Comparison of ENCODE assay signal across 19 cellular contexts in the genomic region with DNA sequence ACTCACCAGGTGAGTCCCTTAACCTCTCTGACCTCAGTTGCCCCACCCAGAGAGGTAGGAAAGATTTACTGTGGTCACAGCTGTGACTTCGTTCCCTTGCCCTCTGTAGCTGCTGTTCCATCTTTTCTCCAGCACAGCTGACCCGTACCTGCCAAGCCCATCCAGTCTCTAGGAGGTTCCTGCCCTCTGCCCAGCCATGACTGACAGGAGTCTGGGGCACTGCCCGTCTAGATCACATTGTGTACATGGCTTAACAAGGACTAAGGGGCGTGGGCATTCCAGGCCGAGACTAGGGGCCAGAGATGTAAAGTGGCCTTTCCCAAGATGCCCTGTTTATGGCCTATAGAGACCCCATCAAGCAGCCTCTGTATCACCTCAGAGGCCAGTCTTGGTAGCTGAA.
A peak's percentile ranks its signal among the peaks of the same experiment; 100 is the strongest.
DNase-seq lines count a peak whose midpoint lies in the region; ATAC-seq, FAIRE-seq and TF ChIP-seq lines count a peak whose summit lies in the region.
"Had no signal": no experiment of that assay in that cellular context is flagged by ENCODE, and none has a peak within 500 bp of the region (broad histone marks: within the 10 kb centered on the region; RNA-seq: fewer than 3 reads in every experiment).

No MANE protein-coding gene starts in this region.

- ATAC-seq in left colon: peak; percentile 20
- ATAC-seq in stimulated activated memory B cell treated with anti-CD40 and anti-IgM and Interleukin-4, amounts not matched to agents 10 μg/mL and 1 μg/mL and 100 μg/mL, for 72 hours: peak; percentile 18
- no peak for ATAC-seq in mucosa of descending colon
- ATAC-seq in HG02938 (IDR thresholded peaks at IDR 0.05; ENCODE audit: unreplicated experiment): no peak
- ATAC-seq: Right ventricle myocardium inferior had no signal

- H3K23ac ChIP-seq in H1 (ENCODE audit: insufficient read length): no peak overlapping the region

- TF ChIP-seq EP300 in H1 (IDR thresholded peaks at IDR 0.05; ENCODE audit: borderline replicate concordance in 1 of 2, low read depth in 2 of 2, low read length in 2 of 2): no peak

- H4K5ac ChIP-seq in H1 (ENCODE audit: insufficient read length, low read depth, low read length): no peak overlapping the region

- H3K9me3 Mint-ChIP-seq in stimulated activated memory B cell treated with anti-CD40 and anti-IgM and Interleukin-4, amounts not matched to agents 10 μg/mL and 1 μg/mL and 100 μg/mL, for 72 hours: no peaks in the 10 kb centered on the region
- H3K9me3 Mint-ChIP-seq: CD4-positive, alpha-beta memory T cell had no signal

- no peaks in the 10 kb centered on the region for H3K27me3 ChIP-seq in H1 (replicated peaks in 1 of 4; ENCODE audit: control insufficient read depth in 3 of 4, extremely low read depth in 1 of 4, insufficient read depth in 3 of 4, low read length in 3 of 4)
- H3K27me3 ChIP-seq: BLaER1 treated with 17β-estradiol and CSF1 and Interleukin-3, amounts not matched to agents 10 nM and 100 nM had no signal

- H2BK5ac ChIP-seq in H1 (ENCODE audit: low read depth, low read length): no peak overlapping the region

- peaks cover 6% of the 10 kb centered on the region for H3K27me3 Mint-ChIP-seq in stimulated activated memory B cell treated with anti-CD40 and anti-IgM and Interleukin-4, amounts not matched to agents 10 μg/mL and 1 μg/mL and 100 μg/mL, for 72 hours

- CTCF ChIA-PET in H1 (lab: Charles Lee; ENCODE audit: partially characterized antibody): interaction anchor here (0.7 kb wide), 1 partner anchor 127 kb away, joined by 3 read pairs; no protein-coding TSS in a partner anchor

- no peak overlapping the region for H3K18ac ChIP-seq in H1 (ENCODE audit: extremely low read depth, low read length)

- no peaks in the 10 kb centered on the region for H3K4me1 Mint-ChIP-seq in stimulated activated memory B cell treated with anti-CD40 and anti-IgM and Interleukin-4, amounts not matched to agents 10 μg/mL and 1 μg/mL and 100 μg/mL, for 72 hours
- H3K4me1 Mint-ChIP-seq: CD4-positive, alpha-beta memory T cell had no signal

- DNase-seq in H1 (ENCODE audit: low read depth in 1 of 2, low spot score in 2 of 2) (peak in 1 of 2 experiments; percentile 37), left colon (no peak), mucosa of descending colon (no peak), D721Med (ENCODE audit: insufficient read length, low spot score) (no peak), kidney tubule cell (ENCODE audit: low spot score) (no peak)
- DNase-seq: CD4-positive, alpha-beta memory T cell; DMS153; GDM1; Kasumi-1; NCI-H1694; NCI-H2081 treated with DMSO at 0.1 percent for 48 hours; NCI-H2171 treated with DMSO at 0.1 percent for 48 hours; NCI-H446; NCI-H526 had no signal

- no peak overlapping the region for H3K27ac Mint-ChIP-seq in stimulated activated memory B cell treated with anti-CD40 and anti-IgM and Interleukin-4, amounts not matched to agents 10 μg/mL and 1 μg/mL and 100 μg/mL, for 72 hours
- H3K27ac Mint-ChIP-seq: CD4-positive, alpha-beta memory T cell had no signal

- no peak overlapping the region for H3K4me3 Mint-ChIP-seq in stimulated activated memory B cell treated with anti-CD40 and anti-IgM and Interleukin-4, amounts not matched to agents 10 μg/mL and 1 μg/mL and 100 μg/mL, for 72 hours
- H3K4me3 Mint-ChIP-seq: CD4-positive, alpha-beta memory T cell had no signal

- H4K8ac ChIP-seq in H1 (ENCODE audit: extremely low read depth, insufficient read depth, low read length): no peak overlapping the region

- POLR2A ChIA-PET in H1 (lab: Charles Lee; ENCODE audit: partially characterized antibody): no interaction called here

- 89% methylated on average over 4 of the region's 5 CpGs; no CpG with 5 or more reads in 1 of the 2 experiments for WGBS in H1 (ENCODE audit: extremely low coverage in 1 of 2, insufficient coverage in 1 of 2, insufficient read length in 1 of 2, insufficient replicate concordance in 2 of 2, low coverage in 1 of 2, low lambda C conversion rate in 2 of 2, missing lambda C conversion rate in 1 of 2), 2 experiments

- FAIRE-seq in H1 (lab: Jason Lieb, UNC) (no peak), D721Med (lab: Jason Lieb, UNC) (no peak)
- FAIRE-seq: GM18507 had no signal

- H3K36me3 ChIP-seq in H1 (ENCODE audit: control insufficient read depth in 2 of 4, insufficient read depth in 4 of 4, low read length in 3 of 4) (no peaks in the 10 kb centered on the region), mucosa of descending colon (ENCODE audit: low read depth) (no peaks in the 10 kb centered on the region)
- H3K36me3 ChIP-seq: BLaER1 treated with 17β-estradiol and CSF1 and Interleukin-3, amounts not matched to agents 10 nM and 100 nM had no signal

- H3K36me3 Mint-ChIP-seq in stimulated activated memory B cell treated with anti-CD40 and anti-IgM and Interleukin-4, amounts not matched to agents 10 μg/mL and 1 μg/mL and 100 μg/mL, for 72 hours: no peaks in the 10 kb centered on the region
- H3K36me3 Mint-ChIP-seq: CD4-positive, alpha-beta memory T cell had no signal

- H3K9me3 ChIP-seq in H1 (ENCODE audit: insufficient read depth in 2 of 2, low read depth in 1 of 2, low read length in 1 of 2) (no peaks in the 10 kb centered on the region), mucosa of descending colon (no peaks in the 10 kb centered on the region)

- H3K79me2 ChIP-seq in H1 (ENCODE audit: control insufficient read depth in 1 of 2, insufficient read depth in 2 of 2, low read length in 2 of 2): no peaks in the 10 kb centered on the region

- no peak overlapping the region for H2BK20ac ChIP-seq in H1 (ENCODE audit: low read length)

- H2AFZ ChIP-seq in H1 (ENCODE audit: low read length): no peak overlapping the region

- H2BK12ac ChIP-seq in H1 (ENCODE audit: low read depth, low read length): no peak overlapping the region

- no peak overlapping the region for H4K91ac ChIP-seq in H1 (replicated peaks; ENCODE audit: insufficient read length, low read length)

- H3K79me1 ChIP-seq in H1 (ENCODE audit: low read depth, low read length): no peaks in the 10 kb centered on the region

- H3K56ac ChIP-seq in H1 (replicated peaks; ENCODE audit: insufficient read length, low read depth, low read length): no peak overlapping the region

- H3K4me2 ChIP-seq in H1 (ENCODE audit: insufficient read depth in 1 of 2, low read depth in 2 of 2, low read length in 2 of 2): no peak overlapping the region
- H3K4me2 ChIP-seq: BLaER1 treated with 17β-estradiol and CSF1 and Interleukin-3, amounts not matched to agents 10 nM and 100 nM had no signal

- H3K23me2 ChIP-seq in H1 (ENCODE audit: low read depth, low read length): no peaks in the 10 kb centered on the region

- TF ChIP-seq RAD21 in H1 (IDR thresholded peaks at IDR 0.05 in 1 of 2, conservative IDR thresholded peaks at IDR 0.05 in 1 of 2; ENCODE audit: low read depth in 2 of 2, low read length in 2 of 2): no peak

- H3K4me1 ChIP-seq in H1 (replicated peaks in 1 of 4; ENCODE audit: control insufficient read depth in 3 of 4, insufficient read depth in 4 of 4, low read length in 3 of 4): no peaks in the 10 kb centered on the region
- no peaks in the 10 kb centered on the region for H3K4me1 ChIP-seq in mucosa of descending colon (ENCODE audit: low read depth)
- H3K4me1 ChIP-seq: BLaER1 treated with 17β-estradiol and CSF1 and Interleukin-3, amounts not matched to agents 10 nM and 100 nM had no signal

- H2BK120ac ChIP-seq in H1 (replicated peaks; ENCODE audit: low read depth, low read length): no peak overlapping the region

- H4K20me1 ChIP-seq in H1 (replicated peaks in 1 of 2; ENCODE audit: control insufficient read depth in 1 of 2, insufficient read depth in 2 of 2, low read length in 2 of 2): no peaks in the 10 kb centered on the region
- H4K20me1 ChIP-seq: BLaER1 treated with 17β-estradiol and CSF1 and Interleukin-3, amounts not matched to agents 10 nM and 100 nM had no signal

- H2BK15ac ChIP-seq in H1 (ENCODE audit: low read length): 0 out of 2 replicates have a peak overlapping the region, but pooled peaks have one; percentile 18

- TF ChIP-seq POLR2A in H1 (IDR thresholded peaks at IDR 0.05; ENCODE audit: control extremely low read depth in 1 of 2, low read depth in 2 of 2, low read length in 2 of 2): no peak

- no peak for TF ChIP-seq CTCF in H1 (IDR thresholded peaks at IDR 0.05; ENCODE audit: control extremely low read depth in 1 of 3, insufficient read depth in 1 of 3, low read depth in 1 of 3, low read length in 3 of 3)
- TF ChIP-seq CTCF in mucosa of descending colon (IDR thresholded peaks at IDR 0.05): no peak
- TF ChIP-seq CTCF in D721Med (IDR thresholded peaks at IDR 0.05; ENCODE audit: insufficient read depth, missing control alignments): no peak

- H2AK5ac ChIP-seq in H1 (ENCODE audit: low read depth, low read length): no peak overlapping the region

- no peak overlapping the region for H3K9ac ChIP-seq in H1 (replicated peaks in 1 of 4; ENCODE audit: extremely low read depth in 1 of 4, low read depth in 3 of 4, low read length in 3 of 4)
- H3K9ac ChIP-seq: BLaER1 treated with 17β-estradiol and CSF1 and Interleukin-3, amounts not matched to agents 10 nM and 100 nM had no signal

- intact Hi-C loops in left colon (cut with DNase I, micrococcal nuclease): no loop called here
- intact Hi-C loops in mucosa of descending colon (cut with DNase I, micrococcal nuclease): no loop called here

- H3K4ac ChIP-seq in H1 (replicated peaks; ENCODE audit: insufficient read length, low read depth, low read length): no peak overlapping the region

- H3K4me3 ChIP-seq in H1 (ENCODE audit: extremely low read depth in 1 of 4, insufficient read depth in 2 of 4, low read depth in 3 of 4, low read length in 4 of 4): no peak overlapping the region
- no peak overlapping the region for H3K4me3 ChIP-seq in mucosa of descending colon
- H3K4me3 ChIP-seq: BLaER1 treated with 17β-estradiol and CSF1 and Interleukin-3, amounts not matched to agents 10 nM and 100 nM had no signal

- no peak overlapping the region for H3K14ac ChIP-seq in H1 (ENCODE audit: insufficient read length)

- H3K27ac ChIP-seq in H1 (ENCODE audit: low read depth, low read length): no peak overlapping the region
- H3K27ac ChIP-seq: BLaER1 treated with 17β-estradiol and CSF1 and Interleukin-3, amounts not matched to agents 10 nM and 100 nM had no signal

TF ChIP-seq in H1, 55 proteins besides CTCF, POLR2A, EP300 and RAD21 (continues in another document):
- TF ChIP-seq TAF1 (IDR thresholded peaks at IDR 0.05; ENCODE audit: low read depth, low read length) (no peak), RNF2 (IDR thresholded peaks at IDR 0.05; ENCODE audit: borderline replicate concordance, low read depth, low read length, missing control alignments, poor library complexity, severe bottlenecking) (no peak), SAP30 (IDR thresholded peaks at IDR 0.05; ENCODE audit: insufficient read depth, insufficient replicate concordance, low read length) (no peak), HDAC2 (IDR thresholded peaks at IDR 0.05; ENCODE audit: borderline replicate concordance in 1 of 2, low read depth in 2 of 2, low read length in 2 of 2) (no peak), SP1 (IDR thresholded peaks at IDR 0.05; ENCODE audit: low read depth, low read length) (no peak), BRCA1 (IDR thresholded peaks at IDR 0.05; ENCODE audit: low read depth, low read length) (no peak), SIN3A (conservative IDR thresholded peaks at IDR 0.05 in 1 of 2, IDR thresholded peaks at IDR 0.05 in 1 of 2; ENCODE audit: low read depth in 1 of 2, low read length in 2 of 2) (no peak), FOSL1 (IDR thresholded peaks at IDR 0.05; ENCODE audit: insufficient read depth, low read depth, low read length) (no peak)

Comparison
In these comparisons a context has a peak if more than half of its experiments do, and no peak if none do; other contexts are left out.
1. ATAC-seq: peak in left colon (single experiment) and stimulated activated memory B cell treated with anti-CD40 and anti-IgM and Interleukin-4, amounts not matched to agents 10 μg/mL and 1 μg/mL and 100 μg/mL, for 72 hours (single experiment); none in mucosa of descending colon (single experiment) and HG02938 (single experiment).